In the genomic region with DNA sequence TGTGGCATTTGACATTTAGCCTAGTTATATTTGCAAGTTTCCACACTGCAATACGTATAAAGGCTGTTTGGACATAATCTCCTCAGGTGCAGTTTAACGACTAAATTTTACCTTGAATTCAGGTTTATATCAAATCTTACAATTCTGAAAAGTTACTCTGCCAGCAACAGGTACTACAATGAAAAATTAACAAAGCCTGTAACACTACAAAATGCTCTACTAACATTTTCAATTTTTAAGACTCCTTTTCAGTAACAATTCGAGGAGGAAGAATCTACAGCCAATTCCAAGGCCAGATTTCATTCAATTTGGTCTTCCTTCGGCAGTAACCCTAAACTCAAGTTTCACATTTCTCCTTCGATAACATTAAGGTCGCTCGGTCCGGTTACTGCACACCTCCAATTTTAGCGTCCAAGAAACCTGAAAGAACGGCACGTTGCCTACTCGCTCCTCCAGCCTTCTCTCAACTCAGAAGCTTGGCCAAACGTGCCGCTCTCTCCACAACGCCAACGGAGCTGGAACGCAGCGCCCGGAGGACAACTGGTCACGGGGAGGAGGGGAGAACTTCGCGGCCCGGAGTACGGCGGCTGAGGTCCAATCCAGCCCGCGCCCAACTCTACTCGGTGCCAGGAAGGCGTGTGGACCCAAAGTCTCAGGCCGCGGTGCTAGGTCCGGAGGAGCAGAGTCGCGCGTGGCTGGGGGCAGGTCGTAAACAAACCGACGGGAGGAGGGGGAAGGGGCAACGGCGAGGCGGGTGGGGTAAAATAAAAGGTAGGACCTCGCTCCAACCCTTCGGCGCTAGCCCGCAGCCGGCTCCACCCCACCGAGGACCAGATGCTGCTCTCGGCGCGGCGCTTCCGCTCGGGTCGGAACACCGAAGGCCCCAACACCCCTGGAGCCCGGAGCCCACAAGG, we compare ENCODE assay signal across 8 cellular contexts. TPM values are rescaled to one million over a fixed set of nuclear protein-coding genes. Genes with fewer than 3 reads are reported as not detected.
DNase-seq lines count a peak whose midpoint lies in the region; TF ChIP-seq lines count a peak whose summit lies in the region.

No MANE protein-coding gene starts in this region.

- H3K27ac Mint-ChIP-seq in Caco-2 (ENCODE audit: unreplicated experiment): peak overlapping the region; percentile 90
- peak overlapping the region; percentile 95 for H3K27ac Mint-ChIP-seq in T-helper 2 cell treated with Interferon-gamma antibody and Interleukin-4, amounts not matched to agents 5 μg/mL and 100 μg/mL, for 36 hours

- peak overlapping the region; percentile 94 for H3K4me3 ChIP-seq in Caco-2 (ENCODE audit: low read depth, low read length)

- CTCF ChIA-PET in Caco-2 (lab: Charles Lee): interaction anchor here (1.0 to 1.9 kb wide), 3 partner anchors 14 to 212 kb away, joined by 3 to 12 read pairs (median 10); no protein-coding TSS in a partner anchor

- no TSS peak for BruUV-seq in Caco-2 (replicated peaks; lab: Mats Ljungman, UMichigan)

- H3K4me3 Mint-ChIP-seq in Caco-2 (ENCODE audit: unreplicated experiment): peak overlapping the region; percentile 95
- H3K4me3 Mint-ChIP-seq in T-helper 2 cell treated with Interferon-gamma antibody and Interleukin-4, amounts not matched to agents 5 μg/mL and 100 μg/mL, for 36 hours: peak overlapping the region; percentile 96

- DNase-seq in Caco-2 (peak; percentile 57 to 65), GM20000 (ENCODE audit: low spot score) (peak; percentile 37), HK-2 (ENCODE audit: unreplicated experiment) (peak; percentile 35), caudate nucleus (lab: John Stamatoyannopoulos, UW) (peak in 53 of 61 donors; percentile 14 to 76 (median 53)), islet precursor cell (peak; percentile 80), NCI-H2107 treated with DMSO at 0.1 percent for 48 hours (lab: John Stamatoyannopoulos, UW; ENCODE audit: unreplicated experiment) (no peak)
- peak; percentile 31 for DNase-seq in T-helper 2 cell treated with Interferon-gamma antibody and Interleukin-4, amounts not matched to agents 5 μg/mL and 100 μg/mL, for 36 hours (ENCODE audit: low spot score)
- peak; percentile 27 for DNase-seq in stimulated activated CD4-positive, alpha-beta T cell treated with anti-CD3 and anti-CD28 coated beads, Interleukin-12 subunit alpha, Interleukin-12 subunit beta, amount 100 ng/mL, for 4 hours

- H3K27ac ChIP-seq in caudate nucleus (ENCODE audit: low read depth, low read length): peak overlapping the region; percentile 99

- intact Hi-C loops in Caco-2 (cut with micrococcal nuclease; ENCODE audit: unreplicated experiment): loop anchor here (5.0 kb wide), 1 partner anchor 211 kb away; no protein-coding TSS in a partner anchor

- H3K4me1 Mint-ChIP-seq in Caco-2 (ENCODE audit: low read depth, unreplicated experiment): peaks cover 7% of the 10 kb centered on the region
- peaks cover 28% of the 10 kb centered on the region for H3K4me1 Mint-ChIP-seq in T-helper 2 cell treated with Interferon-gamma antibody and Interleukin-4, amounts not matched to agents 5 μg/mL and 100 μg/mL, for 36 hours (ENCODE audit: low read depth)

- H3K27me3 Mint-ChIP-seq in Caco-2 (ENCODE audit: insufficient read depth, unreplicated experiment): peaks cover 2% of the 10 kb centered on the region
- H3K27me3 Mint-ChIP-seq in T-helper 2 cell treated with Interferon-gamma antibody and Interleukin-4, amounts not matched to agents 5 μg/mL and 100 μg/mL, for 36 hours (ENCODE audit: low read depth): peaks cover under 1% of the 10 kb centered on the region

- H3K4me1 ChIP-seq in Caco-2: peaks cover 5% of the 10 kb centered on the region

- H3K9me3 Mint-ChIP-seq in Caco-2 (ENCODE audit: unreplicated experiment): no peaks in the 10 kb centered on the region
- H3K9me3 Mint-ChIP-seq in T-helper 2 cell treated with Interferon-gamma antibody and Interleukin-4, amounts not matched to agents 5 μg/mL and 100 μg/mL, for 36 hours: no peaks in the 10 kb centered on the region

- H3K27me3 ChIP-seq in Caco-2 (replicated peaks; ENCODE audit: control insufficient read depth, insufficient read depth, low read length): no peaks in the 10 kb centered on the region

- no peaks in the 10 kb centered on the region for H3K9me3 ChIP-seq in Caco-2

- TF ChIP-seq CTCF in Caco-2 (IDR thresholded peaks at IDR 0.05; ENCODE audit: insufficient read depth in 1 of 2, low read depth in 1 of 2, low read length in 1 of 2, severe bottlenecking in 1 of 2, unreplicated experiment in 1 of 2): no peak
- no peak for TF ChIP-seq CTCF in GM20000 (IDR thresholded peaks at IDR 0.05; ENCODE audit: extremely low read depth, missing control alignments)

- H3K36me3 ChIP-seq in Caco-2 (ENCODE audit: control insufficient read depth, insufficient read depth, low read length): no peaks in the 10 kb centered on the region

- POLR2A ChIA-PET in Caco-2 (lab: Charles Lee): interaction anchor here (1.0 to 1.6 kb wide), 3 partner anchors 8 to 212 kb away, joined by 3 to 8 read pairs (median 5); no protein-coding TSS in a partner anchor

- peaks cover 27% of the 10 kb centered on the region for H3K36me3 Mint-ChIP-seq in Caco-2 (ENCODE audit: insufficient read depth, unreplicated experiment)
- peaks cover 24% of the 10 kb centered on the region for H3K36me3 Mint-ChIP-seq in T-helper 2 cell treated with Interferon-gamma antibody and Interleukin-4, amounts not matched to agents 5 μg/mL and 100 μg/mL, for 36 hours (ENCODE audit: low read depth)

RNA-seq across cellular contexts. Expression of a gene that starts 0.7 kb away (rescaled TPM):
- 42.7 and 45.0 TPM in 2 replicates for total RNA-seq in Caco-2 (2022)
